14 cellular contexts compared by ENCODE assay signal in the genomic region with DNA sequence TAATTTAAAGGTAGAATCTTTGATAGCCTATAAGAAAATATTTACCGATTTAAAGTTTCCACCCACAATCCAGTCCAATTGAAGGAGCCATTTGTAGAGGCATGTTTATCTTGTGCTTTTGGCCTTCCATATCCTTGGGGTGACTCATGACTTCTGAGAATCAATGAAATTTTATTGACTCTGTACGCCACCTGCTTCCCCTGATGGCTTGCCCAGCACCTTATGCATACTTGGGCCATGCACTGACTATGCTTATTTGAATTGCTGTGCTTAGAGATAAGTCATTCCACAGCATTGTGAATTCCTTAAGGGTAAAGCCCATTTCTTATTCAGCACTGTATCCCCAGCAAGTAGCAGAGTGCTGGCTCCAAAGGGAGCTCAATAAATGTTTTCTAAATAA.
DNase-seq lines count a peak whose midpoint lies in the region; ATAC-seq, FAIRE-seq and TF ChIP-seq lines count a peak whose summit lies in the region.
"Had no signal": no experiment of that assay in that cellular context is flagged by ENCODE, and none has a peak within 500 bp of the region (broad histone marks: within the 10 kb centered on the region; RNA-seq: fewer than 3 reads in every experiment).

No MANE protein-coding gene starts in this region.

- H3K4me3 ChIP-seq in PC-3 (ENCODE audit: low read length) (no peak overlapping the region), pancreas (no peak overlapping the region), tibial nerve (no peak overlapping the region)
- H3K4me3 ChIP-seq: A549, GM23338 had no signal

- TF ChIP-seq EP300 in tibial nerve (IDR thresholded peaks at IDR 0.05), result no peak

- peak; percentile 29 for DNase-seq in CMK (ENCODE audit: low read depth)
- DNase-seq in DMS53 (lab: John Stamatoyannopoulos, UW), result peak; percentile 64
- peak; percentile 15 for DNase-seq in PC-3
- peak in 4 of 6 donors; percentile 33 to 74 (median 52) for DNase-seq in pancreas
- no peak for DNase-seq in tibial nerve (ENCODE audit: low spot score in 2 of 2)
- DNase-seq in A172 (ENCODE audit: low spot score), result no peak
- DNase-seq: BE2C; CD4-positive, alpha-beta memory T cell; H7 had no signal

- no peak for TF ChIP-seq CTCF in PC-3 (conservative IDR thresholded peaks at IDR 0.05; ENCODE audit: low read depth, low read length)
- no peak for TF ChIP-seq CTCF in pancreas (IDR thresholded peaks at IDR 0.05)
- no peak for TF ChIP-seq CTCF in tibial nerve (IDR thresholded peaks at IDR 0.05)

- peaks cover 16% of the 10 kb centered on the region; the same call in 1 of the 2 replicates for H3K9me3 ChIP-seq in PC-3 (ENCODE audit: low read length)
- H3K9me3 ChIP-seq in pancreas, result no peaks in the 10 kb centered on the region
- H3K9me3 ChIP-seq in tibial nerve, result no peaks in the 10 kb centered on the region
- H3K9me3 ChIP-seq: A549, BE2C had no signal

- intact Hi-C loops in PC-3 (cut with micrococcal nuclease), result no loop called here
- intact Hi-C loops in pancreas (cut with DNase I), result no loop called here

- H3K36me3 ChIP-seq in PC-3 (ENCODE audit: low read depth, low read length) (no peaks in the 10 kb centered on the region), pancreas (no peaks in the 10 kb centered on the region), tibial nerve (no peaks in the 10 kb centered on the region)
- H3K36me3 ChIP-seq: BE2C had no signal

- no peaks in the 10 kb centered on the region for H3K27me3 ChIP-seq in PC-3 (ENCODE audit: low read length)
- no peaks in the 10 kb centered on the region for H3K27me3 ChIP-seq in pancreas
- H3K27me3 ChIP-seq in tibial nerve, result no peaks in the 10 kb centered on the region
- H3K27me3 ChIP-seq: BE2C had no signal

- no peaks in the 10 kb centered on the region for H3F3A ChIP-seq in PC-3 (ENCODE audit: low read length, unreplicated experiment)

- no peak for ATAC-seq in PC-3
- peak; percentile 93 to 99 (median 98) for ATAC-seq in pancreas
- ATAC-seq in HG03280 (IDR thresholded peaks at IDR 0.05; ENCODE audit: unreplicated experiment), result no peak
- ATAC-seq: A549, GM23338 had no signal

- H3K27ac ChIP-seq in PC-3 (ENCODE audit: low read length) (no peak overlapping the region), pancreas (no peak overlapping the region), tibial nerve (no peak overlapping the region)
- H3K27ac ChIP-seq: A549, C4-2B had no signal

- H4K20me1 ChIP-seq in PC-3 (ENCODE audit: low read length), result no peaks in the 10 kb centered on the region

- H3K9ac ChIP-seq in PC-3 (ENCODE audit: low read length), result no peak overlapping the region

- 33 to 42% methylated on average over 2 of the region's 2 CpGs for WGBS in pancreas, 2 donors
- 92 to 97% methylated on average over 2 of the region's 2 CpGs for WGBS in tibial nerve, 2 donors

- H3K4me2 ChIP-seq in PC-3 (ENCODE audit: low read length), result no peak overlapping the region
- H3K4me2 ChIP-seq: A549, GM23338 had no signal

- H2AFZ ChIP-seq in PC-3 (ENCODE audit: low read length), result no peak overlapping the region
- H2AFZ ChIP-seq: GM23338 had no signal

- POLR2A ChIA-PET in PC-3 (lab: Charles Lee; ENCODE audit: unreplicated experiment), result no interaction called here

- H3K4me1 ChIP-seq in PC-3 (ENCODE audit: insufficient read depth, low read length), result no peaks in the 10 kb centered on the region
- H3K4me1 ChIP-seq in pancreas, result peaks cover 0 to 6% (median 4%) of the 10 kb centered on the region in 3 donors
- no peaks in the 10 kb centered on the region for H3K4me1 ChIP-seq in tibial nerve
- H3K4me1 ChIP-seq: A549, BE2C had no signal

- no TSS peak for BruUV-seq in PC-3 (replicated peaks; lab: Mats Ljungman, UMichigan)

- no peak for FAIRE-seq in pancreas (lab: Jason Lieb, UNC)
- FAIRE-seq: A549, GM12891 had no signal

- H3K9me2 ChIP-seq in PC-3 (replicated peaks; ENCODE audit: low read length), result no peaks in the 10 kb centered on the region

- no peak for TF ChIP-seq POLR2A in tibial nerve (IDR thresholded peaks at IDR 0.05)

- H3K79me2 ChIP-seq in PC-3 (ENCODE audit: low read length), result no peaks in the 10 kb centered on the region

- CTCF ChIA-PET in PC-3 (lab: Charles Lee), result no interaction called here

Comparison
In these comparisons a context has a peak if more than half of its experiments do, and no peak if none do; other contexts are left out.
1. DNase-seq: peak in CMK (single experiment), DMS53 (single experiment), PC-3 (single experiment) and pancreas (4 of 6); none in tibial nerve (0 of 2) and A172 (single experiment).
2. ATAC-seq: peak in pancreas (4 of 4); none in PC-3 (single experiment) and HG03280 (single experiment).